ENCODE assay signal across 22 cellular contexts in genomic region chr11:61110255-61111059, GRCh38. TPM values are rescaled to one million over a fixed set of nuclear protein-coding genes. Genes with fewer than 3 reads are reported as not detected.
DNase-seq lines count a peak whose midpoint lies in the region; ATAC-seq and TF ChIP-seq lines count a peak whose summit lies in the region.
"Had no signal": no experiment of that assay in that cellular context is flagged by ENCODE, and none has a peak within 500 bp of the region (broad histone marks: within the 10 kb centered on the region; RNA-seq: fewer than 3 reads in every experiment).

No MANE protein-coding gene starts in this region.

- peaks cover 87% of the 10 kb centered on the region for H3K36me3 ChIP-seq in KOPT-K1 (ENCODE audit: insufficient read depth, low read length)
- H3K36me3 ChIP-seq: BLaER1, breast epithelium had no signal

- peak in 1 of 2 donors; percentile 34 for ATAC-seq in naive thymus-derived CD8-positive, alpha-beta T cell
- ATAC-seq in GM21515 (IDR thresholded peaks at IDR 0.05; ENCODE audit: unreplicated experiment): no peak

- no peaks in the 10 kb centered on the region for H3K27me3 Mint-ChIP-seq in activated T-cell treated with anti-CD3 and anti-CD28 coated beads, Interleukin-2, amount 50 U/mL, for 24 hours
- H3K27me3 Mint-ChIP-seq in activated naive CD8-positive, alpha-beta T cell: no peaks in the 10 kb centered on the region
- no peaks in the 10 kb centered on the region for H3K27me3 Mint-ChIP-seq in naive thymus-derived CD8-positive, alpha-beta T cell
- H3K27me3 Mint-ChIP-seq in progenitor cell of endocrine pancreas: peaks cover 8% of the 10 kb centered on the region

- no peaks in the 10 kb centered on the region for H3K9me3 ChIP-seq in KOPT-K1 (ENCODE audit: insufficient read depth, low read length, poor library complexity, severe bottlenecking)
- H3K9me3 ChIP-seq: BLaER1, breast epithelium had no signal

- peak; percentile 43 for DNase-seq in activated T-cell treated with anti-CD3 and anti-CD28 coated beads, Interleukin-2, amount 50 U/mL, for 24 hours
- DNase-seq in activated T-cell treated with anti-CD3 and anti-CD28 coated beads, Interleukin-2, amount 50 U/mL, for 1 hour: no peak
- peak in 2 of 10 donors; percentile 43 to 63 for DNase-seq in naive thymus-derived CD8-positive, alpha-beta T cell
- DNase-seq in DMS114 treated with DMSO at 0.1 percent for 48 hours (lab: John Stamatoyannopoulos, UW; ENCODE audit: unreplicated experiment): no peak
- DNase-seq in progenitor cell of endocrine pancreas (ENCODE audit: low spot score, unreplicated experiment): no peak
- DNase-seq: activated CD4-positive, alpha-beta T cell treated with anti-CD3 and anti-CD28 coated beads for 1 hour; amniotic stem cell; cortex of kidney; Kasumi-1; mesenchymal stem cell; NCI-H1048; NCI-H187 treated with DMSO at 0.1 percent for 48 hours; NCI-H69 had no signal

- POLR2A ChIA-PET in naive thymus-derived CD8-positive, alpha-beta T cell (lab: Charles Lee): interaction anchor here (0.7 to 7.5 kb wide), 8 partner anchors 8 to 126 kb away, joined by 3 to 54 read pairs (median 10); partner anchors contain the start of gene CD5

- peaks cover 100% of the 10 kb centered on the region for H3K36me3 Mint-ChIP-seq in activated T-cell treated with anti-CD3 and anti-CD28 coated beads, Interleukin-2, amount 50 U/mL, for 24 hours (ENCODE audit: low read depth)
- H3K36me3 Mint-ChIP-seq in activated naive CD8-positive, alpha-beta T cell: peaks cover 28% of the 10 kb centered on the region
- peaks cover 0 to 77% (median 14%) of the 10 kb centered on the region in 3 donors for H3K36me3 Mint-ChIP-seq in naive thymus-derived CD8-positive, alpha-beta T cell
- no peaks in the 10 kb centered on the region for H3K36me3 Mint-ChIP-seq in progenitor cell of endocrine pancreas (ENCODE audit: insufficient read depth)

- peaks cover 1% of the 10 kb centered on the region for H3K9me3 Mint-ChIP-seq in activated T-cell treated with anti-CD3 and anti-CD28 coated beads, Interleukin-2, amount 50 U/mL, for 24 hours
- no peaks in the 10 kb centered on the region for H3K9me3 Mint-ChIP-seq in activated naive CD8-positive, alpha-beta T cell (ENCODE audit: low read depth)
- H3K9me3 Mint-ChIP-seq in naive thymus-derived CD8-positive, alpha-beta T cell: no peaks in the 10 kb centered on the region
- H3K9me3 Mint-ChIP-seq in progenitor cell of endocrine pancreas (ENCODE audit: low read depth): no peaks in the 10 kb centered on the region

- TF ChIP-seq CTCF in progenitor cell of endocrine pancreas (IDR thresholded peaks at IDR 0.05; ENCODE audit: unreplicated experiment): no peak

- no peak overlapping the region for H3K27ac Mint-ChIP-seq in activated T-cell treated with anti-CD3 and anti-CD28 coated beads, Interleukin-2, amount 50 U/mL, for 24 hours
- peak overlapping the region; percentile 97 for H3K27ac Mint-ChIP-seq in activated naive CD8-positive, alpha-beta T cell
- H3K27ac Mint-ChIP-seq in naive thymus-derived CD8-positive, alpha-beta T cell: peak overlapping the region in 9 of 10 donors; percentile 89 to 97 (median 94)
- no peak overlapping the region for H3K27ac Mint-ChIP-seq in progenitor cell of endocrine pancreas

- H3K4me1 Mint-ChIP-seq in activated T-cell treated with anti-CD3 and anti-CD28 coated beads, Interleukin-2, amount 50 U/mL, for 24 hours (ENCODE audit: low read depth): peaks cover 98% of the 10 kb centered on the region
- H3K4me1 Mint-ChIP-seq in activated naive CD8-positive, alpha-beta T cell (ENCODE audit: low read depth): peaks cover 94% of the 10 kb centered on the region
- H3K4me1 Mint-ChIP-seq in naive thymus-derived CD8-positive, alpha-beta T cell: peaks cover 57 to 100% (median 97%) of the 10 kb centered on the region in 4 donors
- H3K4me1 Mint-ChIP-seq in progenitor cell of endocrine pancreas (ENCODE audit: low read depth): no peaks in the 10 kb centered on the region

- H3K27ac ChIP-seq in KOPT-K1 (ENCODE audit: low read depth, low read length, poor library complexity, severe bottlenecking): peak overlapping the region; percentile 70
- H3K27ac ChIP-seq: BLaER1, breast epithelium, epithelial cell of prostate had no signal

- no peak overlapping the region for H3K4me3 Mint-ChIP-seq in activated T-cell treated with anti-CD3 and anti-CD28 coated beads, Interleukin-2, amount 50 U/mL, for 24 hours
- H3K4me3 Mint-ChIP-seq in activated naive CD8-positive, alpha-beta T cell: peak overlapping the region; percentile 83
- peak overlapping the region in 9 of 10 donors; percentile 24 to 94 (median 64) for H3K4me3 Mint-ChIP-seq in naive thymus-derived CD8-positive, alpha-beta T cell
- H3K4me3 Mint-ChIP-seq in progenitor cell of endocrine pancreas (ENCODE audit: low read depth): no peak overlapping the region

RNA-seq across cellular contexts. Expression of gene CD5, which starts 8.2 kb away (rescaled TPM):
- total RNA-seq in naive thymus-derived CD8-positive, alpha-beta T cell: 100 to 1,000 TPM; 165 to 174 TPM
- 100 to 1,000 TPM; 136 to 227 (median 192) TPM for polyA plus RNA-seq in naive thymus-derived CD8-positive, alpha-beta T cell
- not detected in 2 replicates for total RNA-seq in progenitor cell of endocrine pancreas
- total RNA-seq: fibroblast of villous mesenchyme, HT1080, myocyte had no signal

RNA-seq across cellular contexts. Expression of gene VPS37C, which starts 50.8 kb away (rescaled TPM):
- 1 to 10 TPM; 5.4 to 6.3 TPM for total RNA-seq in naive thymus-derived CD8-positive, alpha-beta T cell
- 1 to 10 TPM in 1 of 3 donors, under 1 TPM in 2; 0.62 to 1.3 (median 0.86) TPM for polyA plus RNA-seq in naive thymus-derived CD8-positive, alpha-beta T cell
- 28.1 and 30.8 TPM in 2 replicates for total RNA-seq in progenitor cell of endocrine pancreas

Comparison
In these comparisons a context has a peak if more than half of its experiments do, and no peak if none do; other contexts are left out.
1. H3K27ac Mint-ChIP-seq: peak in activated naive CD8-positive, alpha-beta T cell (single experiment) and naive thymus-derived CD8-positive, alpha-beta T cell (9 of 10); none in activated T-cell treated with anti-CD3 and anti-CD28 coated beads, Interleukin-2, amount 50 U/mL, for 24 hours (single experiment) and progenitor cell of endocrine pancreas (single experiment).
2. H3K4me3 Mint-ChIP-seq: peak in activated naive CD8-positive, alpha-beta T cell (single experiment) and naive thymus-derived CD8-positive, alpha-beta T cell (9 of 10); none in activated T-cell treated with anti-CD3 and anti-CD28 coated beads, Interleukin-2, amount 50 U/mL, for 24 hours (single experiment) and progenitor cell of endocrine pancreas (single experiment).
3. RNA of gene CD5, which starts 8.2 kb away (total RNA-seq): 165 to 174 TPM in naive thymus-derived CD8-positive, alpha-beta T cell; not detected in progenitor cell of endocrine pancreas; every median in the first group is over 100 times any median in the second.